In the genomic region with DNA sequence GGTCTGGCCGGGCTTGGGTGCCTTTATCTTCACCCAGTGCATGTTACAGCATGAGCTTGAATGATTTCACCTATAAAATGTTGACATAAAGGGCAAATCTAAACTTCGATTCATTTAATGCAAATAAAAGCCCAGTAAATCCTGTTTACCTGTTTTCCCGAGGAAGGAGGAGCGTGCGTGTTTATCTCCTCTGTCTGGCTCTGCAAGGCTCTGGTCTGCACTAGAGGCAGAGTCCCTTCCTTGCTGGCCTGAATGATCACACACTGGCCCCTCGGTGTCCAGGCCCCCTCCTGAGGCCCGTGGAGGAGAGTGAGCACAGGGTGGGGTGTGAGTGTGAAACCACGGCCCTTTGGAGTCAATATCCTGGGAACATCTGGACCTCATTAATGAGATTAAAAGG, we compare ENCODE assay signal across 19 cellular contexts.
"Had no signal": no experiment of that assay in that cellular context is flagged by ENCODE, and none has a peak within 500 bp of the region (broad histone marks: within the 10 kb centered on the region; RNA-seq: fewer than 3 reads in every experiment).

No MANE protein-coding gene starts in this region.

- H3K36me3 Mint-ChIP-seq: natural killer cell had no signal

- H3K4me3 Mint-ChIP-seq: natural killer cell had no signal

- H3K36me3 ChIP-seq: gastrocnemius medialis, heart right ventricle, sigmoid colon, stomach, thoracic aorta, transverse colon had no signal

- H3K4me3 ChIP-seq: coronary artery, gastrocnemius medialis, heart right ventricle, psoas muscle, sigmoid colon, skin epidermis, stomach, thoracic aorta, transverse colon had no signal

- H3K27ac ChIP-seq: coronary artery, gastrocnemius medialis, heart right ventricle, psoas muscle, sigmoid colon, skin epidermis, stomach, thoracic aorta, transverse colon had no signal

- H3K9me3 Mint-ChIP-seq: natural killer cell had no signal

- H3K9me3 ChIP-seq: gastrocnemius medialis, sigmoid colon, stomach, thoracic aorta, transverse colon had no signal

- H3K4me1 ChIP-seq: gastrocnemius medialis, psoas muscle had no signal

- H3K27me3 ChIP-seq: gastrocnemius medialis, heart right ventricle, sigmoid colon, stomach, transverse colon had no signal

- DNase-seq: effector CD8-positive, alpha-beta T cell; gastrocnemius medialis; heart right ventricle; hypothalamus; kidney glomerular epithelial cell; natural killer cell; psoas muscle; retina; sigmoid colon; stimulated activated CD4-positive, alpha-beta T cell treated with anti-CD3 and anti-CD28 coated beads, Interleukin-2, amount 100 ng/mL, for 24 hours; stimulated activated CD4-positive, alpha-beta T cell treated with anti-CD3 and anti-CD28 coated beads, Interleukin-4, amount 100 ng/mL, for 4 hours; stimulated activated naive CD4-positive, alpha-beta T cell; stomach; substantia nigra; transverse colon had no signal

- ATAC-seq: esophagus mucosa, gastrocnemius medialis, heart right ventricle, natural killer cell, psoas muscle had no signal

- H3K27ac Mint-ChIP-seq: natural killer cell had no signal
